31 cellular contexts compared by ENCODE assay signal in genomic region chr16:55377840-55378239, GRCh38. TPM values are rescaled to one million over a fixed set of nuclear protein-coding genes. Genes with fewer than 3 reads are reported as not detected.
"Had no signal": no experiment of that assay in that cellular context is flagged by ENCODE, and none has a peak within 500 bp of the region (broad histone marks: within the 10 kb centered on the region; RNA-seq: fewer than 3 reads in every experiment).

No MANE protein-coding gene starts in this region.

- H3K27ac ChIP-seq: ovary, parathyroid adenoma, psoas muscle, skin epidermis, spleen, suprapubic skin, testis, tibial artery, transverse colon, upper lobe of right lung, uterus had no signal

- H3K9ac ChIP-seq: parathyroid adenoma had no signal

- DNase-seq: naive thymus-derived CD8-positive, alpha-beta T cell; nephron progenitor cell; occipital lobe; ovary; posterior cingulate gyrus; psoas muscle; right cardiac atrium; spleen; stimulated activated CD4-positive, alpha-beta T cell treated with anti-CD3 and anti-CD28 coated beads, Interleukin-12 subunit alpha, Interleukin-12 subunit beta, amount 100 ng/mL, for 4 hours; stimulated activated CD4-positive, alpha-beta T cell treated with anti-CD3 and anti-CD28 coated beads, Interleukin-1b, Interleukin-23, amount 100 ng/mL, for 48 hours; stimulated activated CD4-positive, alpha-beta T cell treated with anti-CD3 and anti-CD28 coated beads, Interleukin-4, amount 100 ng/mL, for 1 hour; stimulated activated CD4-positive, alpha-beta T cell treated with anti-CD3 and anti-CD28 coated beads, Interleukin-4, amount 100 ng/mL, for 4 hours; stimulated activated CD8-positive, alpha-beta memory T cell treated with anti-CD3 and anti-CD28 coated beads, Interleukin-4, amount 100 ng/mL, for 48 hours; stimulated activated naive CD4-positive, alpha-beta T cell; stimulated activated naive CD8-positive, alpha-beta T cell treated with anti-CD3 and anti-CD28 coated beads, Interleukin-15, amount 100 ng/mL, for 72 hours; stimulated activated naive CD8-positive, alpha-beta T cell treated with anti-CD3 and anti-CD28 coated beads, Interleukin-15, Interleukin-2, amounts not matched to agents 100 U/mL and 50 U/mL, for 24 hours; substantia nigra; testis; tibial artery; transverse colon; upper lobe of right lung; uterus had no signal

- H3K4me2 ChIP-seq: smooth muscle cell had no signal

- H2AFZ ChIP-seq: parathyroid adenoma had no signal

- H3K4me1 ChIP-seq: parathyroid adenoma, spleen, suprapubic skin, testis, transverse colon, upper lobe of right lung, uterus had no signal

- H3K36me3 ChIP-seq: ovary, spleen, suprapubic skin, tibial artery, transverse colon, upper lobe of right lung, uterus had no signal

- H3K9me3 ChIP-seq: ovary, psoas muscle, spleen, suprapubic skin, testis, tibial artery, transverse colon, upper lobe of right lung, uterus had no signal

- H3K27me3 ChIP-seq: ovary, testis, tibial artery, transverse colon, upper lobe of right lung, uterus had no signal

- H3K4me3 ChIP-seq: ovary, psoas muscle, skin epidermis, smooth muscle cell, spleen, suprapubic skin, testis, tibial artery, transverse colon, upper lobe of right lung, uterus had no signal

- H3K79me2 ChIP-seq: parathyroid adenoma had no signal

- ATAC-seq: naive thymus-derived CD8-positive, alpha-beta T cell; natural killer cell treated with Interleukin-12 subunit alpha and Interleukin-12 subunit beta and Interleukin-15 and Interleukin-18, amount 100 ng/mL, for 72 hours; psoas muscle; right cardiac atrium; sciatic nerve; stimulated activated memory B cell treated with anti-CD40 and anti-IgM and Interleukin-4, amounts not matched to agents 10 μg/mL and 1 μg/mL and 100 μg/mL, for 72 hours; stimulated activated naive CD8-positive, alpha-beta T cell treated with anti-CD3 and anti-CD28 coated beads, Interleukin-15, amount 100 ng/mL, for 72 hours; stimulated activated naive CD8-positive, alpha-beta T cell treated with anti-CD3 and anti-CD28 coated beads, Interleukin-15, Interleukin-2, amounts not matched to agents 100 U/mL and 50 U/mL, for 24 hours; upper lobe of right lung had no signal

RNA-seq across cellular contexts. Expression of gene IRX6, which starts 53.8 kb away (rescaled TPM):
- total RNA-seq: naive thymus-derived CD8-positive, alpha-beta T cell; natural killer cell treated with Interleukin-12 subunit alpha and Interleukin-12 subunit beta and Interleukin-15 and Interleukin-18, amount 100 ng/mL, for 72 hours; occipital lobe; progenitor cell of endocrine pancreas; smooth muscle cell; urinary bladder had no signal
- polyA plus RNA-seq: naive thymus-derived CD8-positive, alpha-beta T cell; smooth muscle cell had no signal
